1 cellular context compared by ENCODE assay signal in genomic region chr22:50530280-50530856, GRCh38.
TF ChIP-seq lines count a peak whose summit lies in the region.

No MANE protein-coding gene starts in this region.

TF ChIP-seq in HepG2, 621 proteins besides CTCF, POLR2A, EP300 and RAD21 (continued from another document and continues in another):
- TF ChIP-seq ZNF407 (CRISPR knock-in tag; IDR thresholded peaks at IDR 0.05; ENCODE audit: not compliant biosample characterization) (no peak), MAX (IDR thresholded peaks at IDR 0.05) (peak; percentile 91), ZNF367 (CRISPR knock-in tag; IDR thresholded peaks at IDR 0.05; ENCODE audit: borderline replicate concordance) (0 out of 2 replicates have a peak, but pooled peaks have one; percentile 27), PRDM15 (CRISPR knock-in tag; IDR thresholded peaks at IDR 0.05) (peak; percentile 66; the same call in 1 of the 2 replicates), MYNN (CRISPR knock-in tag; IDR thresholded peaks at IDR 0.05; ENCODE audit: low read depth) (no peak), NRL (CRISPR knock-in tag; IDR thresholded peaks at IDR 0.05; ENCODE audit: borderline replicate concordance) (no peak; the same call in 1 of the 2 replicates), TAF1 (CRISPR knock-in tag; IDR thresholded peaks at IDR 0.05) (peak; percentile 54), EZH2 (conservative IDR thresholded peaks at IDR 0.05; ENCODE audit: low read depth, low read length) (no peak), AGO2 (optimal IDR thresholded peaks at IDR 0.05; ENCODE audit: low read depth, low read length) (peak; percentile 87), SRF (IDR thresholded peaks at IDR 0.05; ENCODE audit: low read depth, low read length) (no peak), XRCC5 (optimal IDR thresholded peaks at IDR 0.05; ENCODE audit: low read length) (peak; percentile 31), ZNF230 (CRISPR knock-in tag; IDR thresholded peaks at IDR 0.05) (no peak), MIER3 (CRISPR knock-in tag; IDR thresholded peaks at IDR 0.05; ENCODE audit: borderline replicate concordance) (no peak; the same call in 1 of the 2 replicates), ZNF737 (CRISPR knock-in tag; IDR thresholded peaks at IDR 0.05; ENCODE audit: borderline replicate concordance) (peak; percentile 85; the same call in 1 of the 2 replicates), ARNT (IDR thresholded peaks at IDR 0.05) (no peak), ATAD3A (CRISPR knock-in tag; IDR thresholded peaks at IDR 0.05) (no peak), NR2F6 (IDR thresholded peaks at IDR 0.05) (peak; percentile 82), NR2F6 (CRISPR knock-in tag; IDR thresholded peaks at IDR 0.05) (peak; percentile 73; the same call in 1 of the 2 replicates), ZNF775 (CRISPR knock-in tag; IDR thresholded peaks at IDR 0.05; ENCODE audit: borderline replicate concordance) (no peak), RXRB (CRISPR knock-in tag; IDR thresholded peaks at IDR 0.05; ENCODE audit: borderline replicate concordance) (no peak; the same call in none of the 2 replicates), DMTF1 (CRISPR knock-in tag; IDR thresholded peaks at IDR 0.05) (0 out of 2 replicates have a peak, but pooled peaks have one; percentile 21), ZNF263 (CRISPR knock-in tag; IDR thresholded peaks at IDR 0.05) (peak; percentile 38; the same call in 1 of the 2 replicates), TOPORS (CRISPR knock-in tag; IDR thresholded peaks at IDR 0.05) (no peak), ZBTB37 (CRISPR knock-in tag; IDR thresholded peaks at IDR 0.05) (0 out of 2 replicates have a peak, but pooled peaks have one; percentile 45), ZNF224 (CRISPR knock-in tag; IDR thresholded peaks at IDR 0.05) (no peak), SP140L (CRISPR knock-in tag; IDR thresholded peaks at IDR 0.05; ENCODE audit: borderline replicate concordance) (peak; percentile 46; the same call in 1 of the 2 replicates), ISX (CRISPR knock-in tag; conservative IDR thresholded peaks at IDR 0.05) (no peak), NR2F1 (CRISPR knock-in tag; IDR thresholded peaks at IDR 0.05) (peak; percentile 10 to 76; a peak in 3 of 4 replicates), ZFAT (CRISPR knock-in tag; conservative IDR thresholded peaks at IDR 0.05) (0 out of 2 replicates have a peak, but pooled peaks have one; percentile 35), HDAC2 (CRISPR knock-in tag; IDR thresholded peaks at IDR 0.05) (peak; percentile 37; the same call in 1 of the 2 replicates), JDP2 (CRISPR knock-in tag; IDR thresholded peaks at IDR 0.05; ENCODE audit: borderline replicate concordance) (no peak; the same call in 1 of the 2 replicates), ZNF766 (CRISPR knock-in tag; IDR thresholded peaks at IDR 0.05; ENCODE audit: borderline replicate concordance) (no peak; the same call in 1 of the 2 replicates), ZNF639 (CRISPR knock-in tag; conservative IDR thresholded peaks at IDR 0.05) (peak; percentile 60), NFE2L1 (CRISPR knock-in tag; IDR thresholded peaks at IDR 0.05; ENCODE audit: borderline replicate concordance) (no peak), NFRKB (IDR thresholded peaks at IDR 0.05) (no peak), ZNF841 (CRISPR knock-in tag; IDR thresholded peaks at IDR 0.05; ENCODE audit: borderline replicate concordance) (no peak), THYN1 (CRISPR knock-in tag; IDR thresholded peaks at IDR 0.05; ENCODE audit: borderline replicate concordance, low read depth) (no peak), NCOA5 (CRISPR knock-in tag; IDR thresholded peaks at IDR 0.05) (0 out of 2 replicates have a peak, but pooled peaks have one; percentile 52), NR2F2 (IDR thresholded peaks at IDR 0.05; ENCODE audit: borderline replicate concordance, low read depth) (peak; percentile 15; the same call in 1 of the 2 replicates), ZNF839 (CRISPR knock-in tag; IDR thresholded peaks at IDR 0.05; ENCODE audit: borderline replicate concordance) (no peak), CREB3 (CRISPR knock-in tag; IDR thresholded peaks at IDR 0.05) (peak; percentile 19; the same call in 1 of the 2 replicates), UBTF (CRISPR knock-in tag; IDR thresholded peaks at IDR 0.05) (peak; percentile 84)
